ENCODE assay signal across 1 cellular context in the genomic region with DNA sequence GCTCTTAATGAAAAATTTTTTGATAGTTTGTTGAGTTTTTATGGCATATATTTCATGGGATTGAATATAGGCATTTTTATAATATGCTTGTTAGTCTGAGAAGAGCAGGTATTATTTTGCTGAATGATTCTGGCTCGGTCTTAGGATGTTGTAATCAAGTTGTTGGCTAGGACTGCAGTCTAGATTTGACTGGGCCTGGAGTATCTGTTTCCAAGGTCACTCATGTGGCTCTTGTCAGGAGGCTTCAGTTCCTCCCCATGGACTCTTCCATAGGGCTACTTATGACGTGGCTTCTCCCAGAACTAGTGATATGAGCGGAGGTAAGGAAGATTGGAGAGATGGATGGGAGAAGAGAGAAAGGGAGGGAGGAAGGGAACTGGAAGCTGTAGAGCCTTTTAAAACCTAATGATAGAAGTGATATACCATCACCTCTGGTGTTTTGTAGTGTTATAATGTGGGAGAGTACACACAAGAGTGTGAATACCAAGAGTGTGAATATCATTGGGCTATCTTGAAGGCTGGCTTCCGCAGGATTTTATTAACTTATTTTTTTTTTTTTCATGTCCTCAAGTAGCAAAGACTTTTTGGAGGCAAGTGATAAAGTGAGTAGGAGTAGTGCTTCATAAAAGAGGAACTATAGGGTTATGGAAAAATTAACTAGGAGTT.
TF ChIP-seq lines count a peak whose summit lies in the region.

No MANE protein-coding gene starts in this region.

TF ChIP-seq in IMR-90, 13 proteins besides CTCF, POLR2A, EP300 and RAD21:
- no peak for TF ChIP-seq CEBPB (IDR thresholded peaks at IDR 0.05; ENCODE audit: low read depth, low read length)
- TF ChIP-seq, protein P1, sequence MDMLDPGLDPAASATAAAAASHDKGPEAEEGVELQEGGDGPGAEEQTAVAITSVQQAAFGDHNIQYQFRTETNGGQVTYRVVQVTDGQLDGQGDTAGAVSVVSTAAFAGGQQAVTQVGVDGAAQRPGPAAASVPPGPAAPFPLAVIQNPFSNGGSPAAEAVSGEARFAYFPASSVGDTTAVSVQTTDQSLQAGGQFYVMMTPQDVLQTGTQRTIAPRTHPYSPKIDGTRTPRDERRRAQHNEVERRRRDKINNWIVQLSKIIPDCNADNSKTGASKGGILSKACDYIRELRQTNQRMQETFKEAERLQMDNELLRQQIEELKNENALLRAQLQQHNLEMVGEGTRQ (IDR thresholded peaks at IDR 0.05; ENCODE audit: low read depth, low read length), result no peak
- TF ChIP-seq, protein P2, sequence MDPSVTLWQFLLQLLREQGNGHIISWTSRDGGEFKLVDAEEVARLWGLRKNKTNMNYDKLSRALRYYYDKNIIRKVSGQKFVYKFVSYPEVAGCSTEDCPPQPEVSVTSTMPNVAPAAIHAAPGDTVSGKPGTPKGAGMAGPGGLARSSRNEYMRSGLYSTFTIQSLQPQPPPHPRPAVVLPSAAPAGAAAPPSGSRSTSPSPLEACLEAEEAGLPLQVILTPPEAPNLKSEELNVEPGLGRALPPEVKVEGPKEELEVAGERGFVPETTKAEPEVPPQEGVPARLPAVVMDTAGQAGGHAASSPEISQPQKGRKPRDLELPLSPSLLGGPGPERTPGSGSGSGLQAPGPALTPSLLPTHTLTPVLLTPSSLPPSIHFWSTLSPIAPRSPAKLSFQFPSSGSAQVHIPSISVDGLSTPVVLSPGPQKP (IDR thresholded peaks at IDR 0.05; ENCODE audit: borderline replicate concordance, low read depth, low read length), result no peak
- no peak for TF ChIP-seq CHD1 (IDR thresholded peaks at IDR 0.05; ENCODE audit: low read depth, low read length)
- TF ChIP-seq RFX5 (IDR thresholded peaks at IDR 0.05; ENCODE audit: low read depth, low read length), result no peak
- no peak for TF ChIP-seq MAZ (IDR thresholded peaks at IDR 0.05; ENCODE audit: borderline replicate concordance, low read depth, low read length)
- TF ChIP-seq MXI1 (IDR thresholded peaks at IDR 0.05; ENCODE audit: borderline replicate concordance, low read depth, low read length), result no peak
- TF ChIP-seq FOS (IDR thresholded peaks at IDR 0.05; ENCODE audit: low read depth, low read length), result no peak
- TF ChIP-seq MAFK (IDR thresholded peaks at IDR 0.05; ENCODE audit: low read depth, low read length), result no peak
- TF ChIP-seq RCOR1 (IDR thresholded peaks at IDR 0.05; ENCODE audit: insufficient replicate concordance, low read length), result no peak
